10 cellular contexts compared by ENCODE assay signal in genomic region chr1:54564312-54565112, GRCh38. TPM values are rescaled to one million over a fixed set of nuclear protein-coding genes. Genes with fewer than 3 reads are reported as not detected.
A peak's percentile ranks its signal among the peaks of the same experiment; 100 is the strongest.
DNase-seq lines count a peak whose midpoint lies in the region; ATAC-seq and TF ChIP-seq lines count a peak whose summit lies in the region.
"Had no signal": no experiment of that assay in that cellular context is flagged by ENCODE, and none has a peak within 500 bp of the region (broad histone marks: within the 10 kb centered on the region; RNA-seq: fewer than 3 reads in every experiment).

No MANE protein-coding gene starts in this region.

- H3K4me2 ChIP-seq in OCI-LY7 (ENCODE audit: low read length) = no peak overlapping the region

- no peaks in the 10 kb centered on the region for H3K36me3 Mint-ChIP-seq in CD8-positive, alpha-beta memory T cell
- H3K36me3 Mint-ChIP-seq: mesothelial cell of epicardium had no signal

- intact Hi-C loops in body of pancreas (cut with DNase I) (no loop called here), lower lobe of right lung (cut with DNase I) (no loop called here), OCI-LY7 (cut with micrococcal nuclease; ENCODE audit: unreplicated experiment) (no loop called here)

- no peaks in the 10 kb centered on the region for H3K9me3 ChIP-seq in body of pancreas
- no peaks in the 10 kb centered on the region for H3K9me3 ChIP-seq in lower lobe of right lung
- no peaks in the 10 kb centered on the region for H3K9me3 ChIP-seq in HAP-1
- no peaks in the 10 kb centered on the region for H3K9me3 ChIP-seq in CD8-positive, alpha-beta memory T cell (ENCODE audit: low read length)
- H3K9me3 ChIP-seq in OCI-LY7 (ENCODE audit: low read length) = no peaks in the 10 kb centered on the region

- ATAC-seq in body of pancreas (peak; percentile 91), lower lobe of right lung (peak; percentile 90 to 91)

- POLR2A ChIA-PET in CD8-positive, alpha-beta memory T cell (lab: Charles Lee) = no interaction called here
- POLR2A ChIA-PET in OCI-LY7 (lab: Charles Lee) = no interaction called here

- no TSS peak for BruUV-seq in OCI-LY7 (replicated peaks; lab: Mats Ljungman, UMichigan)

- no peaks in the 10 kb centered on the region for H3K79me2 ChIP-seq in OCI-LY7 (ENCODE audit: insufficient read depth, low read depth, low read length)

- H3K36me3 ChIP-seq in body of pancreas (replicated peaks in 1 of 2; ENCODE audit: insufficient read depth in 1 of 2, low read depth in 2 of 2) = no peaks in the 10 kb centered on the region
- no peaks in the 10 kb centered on the region for H3K36me3 ChIP-seq in lower lobe of right lung
- no peaks in the 10 kb centered on the region for H3K36me3 ChIP-seq in HAP-1 (replicated peaks)
- H3K36me3 ChIP-seq in CD8-positive, alpha-beta memory T cell (ENCODE audit: insufficient read depth, low read length) = no peaks in the 10 kb centered on the region
- H3K36me3 ChIP-seq in OCI-LY7 (ENCODE audit: insufficient read depth, low read length) = no peaks in the 10 kb centered on the region

- CTCF ChIA-PET in CD8-positive, alpha-beta memory T cell (lab: Charles Lee) = interaction anchor here (0.7 kb wide), 1 partner anchor 270 kb away, joined by 4 read pairs; no protein-coding TSS in a partner anchor
- CTCF ChIA-PET in OCI-LY7 (lab: Charles Lee; ENCODE audit: unreplicated experiment) = no interaction called here

- no peaks in the 10 kb centered on the region for H4K20me1 ChIP-seq in OCI-LY7 (ENCODE audit: insufficient read depth, low read length)

- TF ChIP-seq POLR2A in body of pancreas (IDR thresholded peaks at IDR 0.05) = peak in 1 of 3 donors; percentile 39

- in situ Hi-C loops in HAP-1 (cut with MboI; ENCODE audit: low sequenced_read_pairs) = no loop called here

- no peak for TF ChIP-seq CTCF in C4-2B (conservative IDR thresholded peaks at IDR 0.05)
- no peak for TF ChIP-seq CTCF in body of pancreas (IDR thresholded peaks at IDR 0.05)
- no peak for TF ChIP-seq CTCF in lower lobe of right lung (IDR thresholded peaks at IDR 0.05)
- TF ChIP-seq CTCF in OCI-LY7 (conservative IDR thresholded peaks at IDR 0.05; ENCODE audit: low read length) = no peak

- 42 to 43% methylated on average over 17 of the region's 17 CpGs for WGBS in body of pancreas, 2 donors

- H3K4me3 ChIP-seq in body of pancreas (no peak overlapping the region), lower lobe of right lung (peak overlapping the region; percentile 19), HAP-1 (no peak overlapping the region), OCI-LY7 (ENCODE audit: low read depth, low read length, poor library complexity, severe bottlenecking) (no peak overlapping the region)
- no peak overlapping the region for H3K4me3 ChIP-seq in CD8-positive, alpha-beta memory T cell (ENCODE audit: low read length)
- H3K4me3 ChIP-seq: skin epidermis had no signal

- peaks cover 17% of the 10 kb centered on the region for H3K4me1 ChIP-seq in body of pancreas
- H3K4me1 ChIP-seq in lower lobe of right lung = no peaks in the 10 kb centered on the region
- no peaks in the 10 kb centered on the region for H3K4me1 ChIP-seq in HAP-1
- H3K4me1 ChIP-seq in CD8-positive, alpha-beta memory T cell (ENCODE audit: insufficient read depth, low read length) = no peaks in the 10 kb centered on the region
- H3K4me1 ChIP-seq in OCI-LY7 (ENCODE audit: insufficient read depth, low read length, poor library complexity, severe bottlenecking) = no peaks in the 10 kb centered on the region

- H3K27ac ChIP-seq in C4-2B (peak overlapping the region; percentile 28), body of pancreas (peak overlapping the region in 1 of 4 donors; percentile 55), lower lobe of right lung (no peak overlapping the region), OCI-LY7 (ENCODE audit: low read depth, low read length, poor library complexity, severe bottlenecking) (no peak overlapping the region)
- no peak overlapping the region for H3K27ac ChIP-seq in CD8-positive, alpha-beta memory T cell (ENCODE audit: low read depth, low read length)
- H3K27ac ChIP-seq: skin epidermis had no signal

- no peak overlapping the region for H3K4me3 Mint-ChIP-seq in CD8-positive, alpha-beta memory T cell
- H3K4me3 Mint-ChIP-seq: mesothelial cell of epicardium had no signal

- H3K27ac Mint-ChIP-seq in CD8-positive, alpha-beta memory T cell = no peak overlapping the region
- H3K27ac Mint-ChIP-seq: mesothelial cell of epicardium had no signal

- no peaks in the 10 kb centered on the region for H3K9me3 Mint-ChIP-seq in CD8-positive, alpha-beta memory T cell
- H3K9me3 Mint-ChIP-seq: mesothelial cell of epicardium had no signal

- peaks cover 0 to 6% (median 0%) of the 10 kb centered on the region in 3 donors for H3K4me1 Mint-ChIP-seq in CD8-positive, alpha-beta memory T cell

- peaks cover 4 to 7% of the 10 kb centered on the region in 2 donors for H3K27me3 Mint-ChIP-seq in CD8-positive, alpha-beta memory T cell

- H2AFZ ChIP-seq in OCI-LY7 (ENCODE audit: low read length) = no peak overlapping the region

- no peaks in the 10 kb centered on the region for H3K9me2 ChIP-seq in OCI-LY7 (ENCODE audit: insufficient read depth, low read length)

- DNase-seq in NCI-H1105 (lab: John Stamatoyannopoulos, UW) (peak; percentile 76), body of pancreas (peak; percentile 77 to 93 (median 84)), lower lobe of right lung (peak; percentile 80), HAP-1 (ENCODE audit: low spot score in 2 of 2) (no peak), OCI-LY7 (ENCODE audit: low spot score) (no peak), hippocampal formation (lab: John Stamatoyannopoulos, UW) (no peak)
- DNase-seq in CD8-positive, alpha-beta memory T cell = no peak

- H3K27me3 ChIP-seq in body of pancreas (no peaks in the 10 kb centered on the region), lower lobe of right lung (ENCODE audit: low read depth) (no peaks in the 10 kb centered on the region), HAP-1 (ENCODE audit: low read depth) (no peaks in the 10 kb centered on the region)
- no peaks in the 10 kb centered on the region for H3K27me3 ChIP-seq in CD8-positive, alpha-beta memory T cell (ENCODE audit: insufficient read depth, low read length, poor library complexity, severe bottlenecking)

RNA-seq across cellular contexts. Expression of gene ACOT11, which starts 16.5 kb away (rescaled TPM):
- total RNA-seq in body of pancreas = 1 to 10 TPM; 3.9 to 6.3 TPM
- total RNA-seq in lower lobe of right lung = 5.0 TPM
- under 1 TPM; 0.37 to 0.58 TPM for total RNA-seq in CD8-positive, alpha-beta memory T cell
- 0.09 TPM for polyA plus RNA-seq in CD8-positive, alpha-beta memory T cell
- not detected in 2 replicates for total RNA-seq in OCI-LY7 (2014; rRNA removed; shearing (Covaris generic))
- 0.33 TPM in 1 of 2 replicates, not detected in the other for total RNA-seq in OCI-LY7 (2022)

RNA-seq across cellular contexts. Expression of gene FAM151A, which starts 58.8 kb away (rescaled TPM):
- not detected for total RNA-seq in body of pancreas
- total RNA-seq in lower lobe of right lung = not detected
- not detected for total RNA-seq in CD8-positive, alpha-beta memory T cell
- not detected for polyA plus RNA-seq in CD8-positive, alpha-beta memory T cell
- not detected in 2 replicates for total RNA-seq in OCI-LY7 (2014; rRNA removed; shearing (Covaris generic))
- not detected in 2 replicates for total RNA-seq in OCI-LY7 (2022)
- total RNA-seq: mesothelial cell of epicardium had no signal

Comparison
In these comparisons a context has a peak if more than half of its experiments do, and no peak if none do; other contexts are left out.
1. DNase-seq: peak in NCI-H1105 (single experiment), body of pancreas (4 of 4) and lower lobe of right lung (single experiment); none in HAP-1 (0 of 2), CD8-positive, alpha-beta memory T cell (0 of 5), OCI-LY7 (single experiment) and hippocampal formation (0 of 2).